9 cellular contexts compared by ENCODE assay signal in the genomic region with DNA sequence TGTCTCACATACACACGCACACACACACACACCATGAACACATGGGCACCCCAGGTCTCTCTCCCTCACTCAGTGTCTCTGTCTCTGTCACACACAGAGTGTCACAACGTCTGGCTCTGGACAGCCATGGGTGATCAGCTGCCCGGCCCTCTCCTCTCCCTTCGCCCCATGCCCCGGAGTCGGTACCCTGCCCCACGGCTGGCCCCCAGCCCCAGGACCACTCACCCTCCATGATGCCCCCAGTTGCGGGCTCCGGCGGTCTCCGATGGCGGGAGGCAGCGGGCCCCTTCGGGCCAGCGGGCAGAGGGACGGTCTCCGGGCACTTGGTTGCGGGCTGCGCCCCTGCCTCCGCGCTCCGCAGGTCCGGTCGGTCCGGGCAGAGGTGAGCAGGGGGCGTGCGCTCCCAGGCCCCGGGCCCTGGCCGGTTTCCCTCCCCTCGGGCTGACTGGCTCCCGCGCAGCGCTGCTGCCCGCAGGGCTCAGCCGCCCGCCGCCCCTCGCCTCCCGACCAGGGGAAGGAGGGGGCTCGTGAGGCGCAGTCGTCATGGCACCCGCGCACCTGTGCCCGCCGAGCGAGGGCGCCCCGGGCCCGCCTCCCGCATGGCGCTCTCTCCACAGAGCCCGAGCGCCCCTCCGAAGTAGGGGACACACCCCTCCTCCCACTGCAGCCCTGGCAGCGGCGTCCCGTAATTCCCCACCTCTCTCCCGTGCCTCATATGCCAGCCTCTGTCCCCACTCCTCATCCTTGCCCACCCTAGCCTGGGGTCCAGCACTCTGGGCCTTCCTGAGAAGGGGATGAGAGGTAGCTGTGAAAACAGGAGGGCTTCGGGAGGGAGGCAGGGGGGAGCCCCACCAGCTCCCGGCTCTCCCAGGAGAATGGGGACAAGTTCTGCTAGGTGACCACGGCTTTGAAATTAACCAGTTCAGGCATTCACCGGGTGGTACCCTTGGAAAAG. TPM values are rescaled to one million over a fixed set of nuclear protein-coding genes. Genes with fewer than 3 reads are reported as not detected.
DNase-seq lines count a peak whose midpoint lies in the region; ATAC-seq and TF ChIP-seq lines count a peak whose summit lies in the region.
"Had no signal": no experiment of that assay in that cellular context is flagged by ENCODE, and none has a peak within 500 bp of the region (broad histone marks: within the 10 kb centered on the region; RNA-seq: fewer than 3 reads in every experiment).

A gene with protein sequence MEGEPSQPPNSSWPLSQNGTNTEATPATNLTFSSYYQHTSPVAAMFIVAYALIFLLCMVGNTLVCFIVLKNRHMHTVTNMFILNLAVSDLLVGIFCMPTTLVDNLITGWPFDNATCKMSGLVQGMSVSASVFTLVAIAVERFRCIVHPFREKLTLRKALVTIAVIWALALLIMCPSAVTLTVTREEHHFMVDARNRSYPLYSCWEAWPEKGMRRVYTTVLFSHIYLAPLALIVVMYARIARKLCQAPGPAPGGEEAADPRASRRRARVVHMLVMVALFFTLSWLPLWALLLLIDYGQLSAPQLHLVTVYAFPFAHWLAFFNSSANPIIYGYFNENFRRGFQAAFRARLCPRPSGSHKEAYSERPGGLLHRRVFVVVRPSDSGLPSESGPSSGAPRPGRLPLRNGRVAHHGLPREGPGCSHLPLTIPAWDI (minus strand): TSS at position 560 of the 955 bp plus-strand sequence. CDS start 328 bp downstream, at position 232.

- DNase-seq in right cardiac atrium = peak in 1 of 3 donors; percentile 63
- DNase-seq in activated CD4-positive, CD25-positive, alpha-beta regulatory T cell treated with anti-CD3 and anti-CD28 coated beads, Interleukin-2, amount 50 U/mL, for 72 hours = no peak
- DNase-seq: activated CD4-positive, CD25-positive, alpha-beta regulatory T cell had no signal

- no peak within 1 kb of the TSS for H3K9ac ChIP-seq in rectal smooth muscle tissue (ENCODE audit: low read length)

- no peak within 1 kb of the TSS for H3K27ac ChIP-seq in right cardiac atrium (ENCODE audit: low read length)
- no peak within 1 kb of the TSS for H3K27ac ChIP-seq in rectal smooth muscle tissue (ENCODE audit: low read depth, low read length)

- TF ChIP-seq CTCF in GM12872 (IDR thresholded peaks at IDR 0.05; ENCODE audit: insufficient read depth, low read depth, low read length) = peak; percentile 20; the same call in 1 of the 3 replicates

- H3K36me3 ChIP-seq in rectal smooth muscle tissue (ENCODE audit: control insufficient read depth, insufficient read depth, low read length) = no peaks in the 10 kb centered on the region

- ATAC-seq in SK-N-SH treated with all-trans-retinoic acid at 6 μM for 48 hours (peak; percentile 61), right cardiac atrium (peak; percentile 66 to 68), HG03469 (IDR thresholded peaks at IDR 0.05; ENCODE audit: unreplicated experiment) (no peak), HG03432 (IDR thresholded peaks at IDR 0.05; ENCODE audit: unreplicated experiment) (no peak), GM18517 (IDR thresholded peaks at IDR 0.05; ENCODE audit: unreplicated experiment) (no peak)

- peaks cover 2% of the 10 kb centered on the region for H3K4me1 ChIP-seq in right cardiac atrium (ENCODE audit: control insufficient read depth, insufficient read depth, low read length)
- H3K4me1 ChIP-seq in rectal smooth muscle tissue (ENCODE audit: control insufficient read depth, insufficient read depth, low read length) = no peaks in the 10 kb centered on the region

- H3K4me3 ChIP-seq in right cardiac atrium (ENCODE audit: low read length) = peak within 1 kb of the TSS; percentile 50
- peak within 1 kb of the TSS; percentile 19 for H3K4me3 ChIP-seq in rectal smooth muscle tissue (ENCODE audit: low read length)

- H3K9me3 ChIP-seq in right cardiac atrium (ENCODE audit: control insufficient read depth, low read length) = no peaks in the 10 kb centered on the region

- H3K27me3 ChIP-seq in right cardiac atrium (ENCODE audit: control insufficient read depth, insufficient read depth) (no peaks in the 10 kb centered on the region), rectal smooth muscle tissue (ENCODE audit: control insufficient read depth, insufficient read depth, low read length) (peaks cover 12% of the 10 kb centered on the region)

- intact Hi-C loops in right cardiac atrium (cut with DNase I) = no loop called here

- 12% methylated on average over 61 of the region's 63 CpGs for WGBS in right cardiac atrium

TF ChIP-seq in SK-N-SH treated with all-trans-retinoic acid at 6 μM for 48 hours, 23 proteins besides CTCF, POLR2A, EP300 and RAD21 (continues in another document):
- TF ChIP-seq ESRRG (CRISPR knock-in tag; IDR thresholded peaks at IDR 0.05) = no peak
- TF ChIP-seq, protein P1, sequence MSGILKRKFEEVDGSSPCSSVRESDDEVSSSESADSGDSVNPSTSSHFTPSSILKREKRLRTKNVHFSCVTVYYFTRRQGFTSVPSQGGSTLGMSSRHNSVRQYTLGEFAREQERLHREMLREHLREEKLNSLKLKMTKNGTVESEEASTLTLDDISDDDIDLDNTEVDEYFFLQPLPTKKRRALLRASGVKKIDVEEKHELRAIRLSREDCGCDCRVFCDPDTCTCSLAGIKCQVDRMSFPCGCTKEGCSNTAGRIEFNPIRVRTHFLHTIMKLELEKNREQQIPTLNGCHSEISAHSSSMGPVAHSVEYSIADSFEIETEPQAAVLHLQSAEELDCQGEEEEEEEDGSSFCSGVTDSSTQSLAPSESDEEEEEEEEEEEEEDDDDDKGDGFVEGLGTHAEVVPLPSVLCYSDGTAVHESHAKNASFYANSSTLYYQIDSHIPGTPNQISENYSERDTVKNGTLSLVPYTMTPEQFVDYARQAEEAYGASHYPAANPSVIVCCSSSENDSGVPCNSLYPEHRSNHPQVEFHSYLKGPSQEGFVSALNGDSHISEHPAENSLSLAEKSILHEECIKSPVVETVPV (CRISPR knock-in tag; IDR thresholded peaks at IDR 0.05) = no peak
- TF ChIP-seq, protein P2, sequence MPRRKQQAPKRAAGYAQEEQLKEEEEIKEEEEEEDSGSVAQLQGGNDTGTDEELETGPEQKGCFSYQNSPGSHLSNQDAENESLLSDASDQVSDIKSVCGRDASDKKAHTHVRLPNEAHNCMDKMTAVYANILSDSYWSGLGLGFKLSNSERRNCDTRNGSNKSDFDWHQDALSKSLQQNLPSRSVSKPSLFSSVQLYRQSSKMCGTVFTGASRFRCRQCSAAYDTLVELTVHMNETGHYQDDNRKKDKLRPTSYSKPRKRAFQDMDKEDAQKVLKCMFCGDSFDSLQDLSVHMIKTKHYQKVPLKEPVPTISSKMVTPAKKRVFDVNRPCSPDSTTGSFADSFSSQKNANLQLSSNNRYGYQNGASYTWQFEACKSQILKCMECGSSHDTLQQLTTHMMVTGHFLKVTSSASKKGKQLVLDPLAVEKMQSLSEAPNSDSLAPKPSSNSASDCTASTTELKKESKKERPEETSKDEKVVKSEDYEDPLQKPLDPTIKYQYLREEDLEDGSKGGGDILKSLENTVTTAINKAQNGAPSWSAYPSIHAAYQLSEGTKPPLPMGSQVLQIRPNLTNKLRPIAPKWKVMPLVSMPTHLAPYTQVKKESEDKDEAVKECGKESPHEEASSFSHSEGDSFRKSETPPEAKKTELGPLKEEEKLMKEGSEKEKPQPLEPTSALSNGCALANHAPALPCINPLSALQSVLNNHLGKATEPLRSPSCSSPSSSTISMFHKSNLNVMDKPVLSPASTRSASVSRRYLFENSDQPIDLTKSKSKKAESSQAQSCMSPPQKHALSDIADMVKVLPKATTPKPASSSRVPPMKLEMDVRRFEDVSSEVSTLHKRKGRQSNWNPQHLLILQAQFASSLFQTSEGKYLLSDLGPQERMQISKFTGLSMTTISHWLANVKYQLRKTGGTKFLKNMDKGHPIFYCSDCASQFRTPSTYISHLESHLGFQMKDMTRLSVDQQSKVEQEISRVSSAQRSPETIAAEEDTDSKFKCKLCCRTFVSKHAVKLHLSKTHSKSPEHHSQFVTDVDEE (CRISPR knock-in tag; IDR thresholded peaks at IDR 0.05) = no peak
- TF ChIP-seq ZC3H10 (CRISPR knock-in tag; IDR thresholded peaks at IDR 0.05) = no peak
- TF ChIP-seq RARB (CRISPR knock-in tag; IDR thresholded peaks at IDR 0.05) = no peak
- no peak for TF ChIP-seq OSR1 (CRISPR knock-in tag; IDR thresholded peaks at IDR 0.05)
- no peak for TF ChIP-seq CSDC2 (CRISPR knock-in tag; IDR thresholded peaks at IDR 0.05)
- no peak for TF ChIP-seq ZNF70 (CRISPR knock-in tag; IDR thresholded peaks at IDR 0.05)
- TF ChIP-seq, protein P3, sequence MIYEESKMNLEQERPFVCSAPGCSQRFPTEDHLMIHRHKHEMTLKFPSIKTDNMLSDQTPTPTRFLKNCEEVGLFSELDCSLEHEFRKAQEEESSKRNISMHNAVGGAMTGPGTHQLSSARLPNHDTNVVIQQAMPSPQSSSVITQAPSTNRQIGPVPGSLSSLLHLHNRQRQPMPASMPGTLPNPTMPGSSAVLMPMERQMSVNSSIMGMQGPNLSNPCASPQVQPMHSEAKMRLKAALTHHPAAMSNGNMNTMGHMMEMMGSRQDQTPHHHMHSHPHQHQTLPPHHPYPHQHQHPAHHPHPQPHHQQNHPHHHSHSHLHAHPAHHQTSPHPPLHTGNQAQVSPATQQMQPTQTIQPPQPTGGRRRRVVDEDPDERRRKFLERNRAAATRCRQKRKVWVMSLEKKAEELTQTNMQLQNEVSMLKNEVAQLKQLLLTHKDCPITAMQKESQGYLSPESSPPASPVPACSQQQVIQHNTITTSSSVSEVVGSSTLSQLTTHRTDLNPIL (CRISPR knock-in tag; IDR thresholded peaks at IDR 0.05; ENCODE audit: low read depth) = no peak
- no peak for TF ChIP-seq GLIS3 (CRISPR knock-in tag; IDR thresholded peaks at IDR 0.05)
- no peak for TF ChIP-seq PPARA (CRISPR knock-in tag; IDR thresholded peaks at IDR 0.05; ENCODE audit: borderline replicate concordance)
- TF ChIP-seq ARNTL (CRISPR knock-in tag; IDR thresholded peaks at IDR 0.05; ENCODE audit: borderline replicate concordance, low read depth) = no peak
- TF ChIP-seq SNAI2 (CRISPR knock-in tag; IDR thresholded peaks at IDR 0.05) = no peak
- TF ChIP-seq TOX (CRISPR knock-in tag; IDR thresholded peaks at IDR 0.05; ENCODE audit: borderline replicate concordance) = no peak
- no peak for TF ChIP-seq BACH2 (CRISPR knock-in tag; IDR thresholded peaks at IDR 0.05; ENCODE audit: borderline replicate concordance)
- no peak for TF ChIP-seq ZNF8 (CRISPR knock-in tag; IDR thresholded peaks at IDR 0.05)

RNA-seq across cellular contexts. Expression of the gene that starts here (rescaled TPM):
- under 1 TPM in 1 of 4 donors, not detected in 3; 0.03 TPM for total RNA-seq in right cardiac atrium
- 0.02 TPM for polyA plus RNA-seq in right cardiac atrium

Comparison
In these comparisons a context has a peak if more than half of its experiments do, and no peak if none do; other contexts are left out.
1. Peak in ATAC-seq and H3K4me3 ChIP-seq in right cardiac atrium; RNA of the gene not detected or under 1 TPM.